ENCODE assay signal across 1 cellular context in genomic region chr3:12294885-12295580, GRCh38.
TF ChIP-seq lines count a peak whose summit lies in the region.

No MANE protein-coding gene starts in this region.

TF ChIP-seq in HepG2, 621 proteins besides CTCF, POLR2A, EP300 and RAD21:
- TF ChIP-seq ZBTB7A (CRISPR knock-in tag; IDR thresholded peaks at IDR 0.05) (no peak), KDM1A (CRISPR knock-in tag; IDR thresholded peaks at IDR 0.05) (no peak), U2AF1 (optimal IDR thresholded peaks at IDR 0.05; ENCODE audit: low read depth, low read length) (no peak), BATF2 (CRISPR knock-in tag; IDR thresholded peaks at IDR 0.05) (no peak), ZNF792 (CRISPR knock-in tag; IDR thresholded peaks at IDR 0.05) (no peak), ZNF3 (CRISPR knock-in tag; IDR thresholded peaks at IDR 0.05) (no peak), GLI4 (CRISPR knock-in tag; IDR thresholded peaks at IDR 0.05; ENCODE audit: borderline replicate concordance) (no peak), MXD1 (CRISPR knock-in tag; IDR thresholded peaks at IDR 0.05) (no peak), CREM (IDR thresholded peaks at IDR 0.05) (no peak), CREM (CRISPR knock-in tag; IDR thresholded peaks at IDR 0.05) (no peak), ZNF740 (CRISPR knock-in tag; IDR thresholded peaks at IDR 0.05) (no peak)
- TF ChIP-seq, protein P1, sequence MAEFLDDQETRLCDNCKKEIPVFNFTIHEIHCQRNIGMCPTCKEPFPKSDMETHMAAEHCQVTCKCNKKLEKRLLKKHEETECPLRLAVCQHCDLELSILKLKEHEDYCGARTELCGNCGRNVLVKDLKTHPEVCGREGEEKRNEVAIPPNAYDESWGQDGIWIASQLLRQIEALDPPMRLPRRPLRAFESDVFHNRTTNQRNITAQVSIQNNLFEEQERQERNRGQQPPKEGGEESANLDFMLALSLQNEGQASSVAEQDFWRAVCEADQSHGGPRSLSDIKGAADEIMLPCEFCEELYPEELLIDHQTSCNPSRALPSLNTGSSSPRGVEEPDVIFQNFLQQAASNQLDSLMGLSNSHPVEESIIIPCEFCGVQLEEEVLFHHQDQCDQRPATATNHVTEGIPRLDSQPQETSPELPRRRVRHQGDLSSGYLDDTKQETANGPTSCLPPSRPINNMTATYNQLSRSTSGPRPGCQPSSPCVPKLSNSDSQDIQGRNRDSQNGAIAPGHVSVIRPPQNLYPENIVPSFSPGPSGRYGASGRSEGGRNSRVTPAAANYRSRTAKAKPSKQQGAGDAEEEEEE (CRISPR knock-in tag; IDR thresholded peaks at IDR 0.05; ENCODE audit: borderline replicate concordance) = no peak
- TF ChIP-seq, protein P2, sequence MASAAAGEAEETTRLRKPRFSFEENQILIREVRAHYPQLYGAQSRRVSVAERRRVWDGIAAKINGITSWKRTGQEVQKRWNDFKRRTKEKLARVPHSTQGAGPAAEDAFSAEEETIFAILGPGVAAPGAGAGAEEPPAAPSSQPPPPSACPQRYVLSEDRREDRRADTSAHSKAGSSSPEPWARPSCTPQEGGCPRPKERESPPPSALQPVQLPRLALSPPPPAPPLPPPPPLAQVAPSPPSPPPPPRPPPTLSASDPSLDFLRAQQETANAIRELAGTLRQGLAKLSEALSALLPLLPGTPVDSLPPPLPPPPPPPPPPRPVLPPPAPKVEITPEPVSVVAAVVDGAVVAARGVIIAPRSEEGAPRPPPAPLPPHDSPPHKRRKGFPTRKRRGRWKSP (CRISPR knock-in tag; IDR thresholded peaks at IDR 0.05) = no peak
- TF ChIP-seq, protein P3, sequence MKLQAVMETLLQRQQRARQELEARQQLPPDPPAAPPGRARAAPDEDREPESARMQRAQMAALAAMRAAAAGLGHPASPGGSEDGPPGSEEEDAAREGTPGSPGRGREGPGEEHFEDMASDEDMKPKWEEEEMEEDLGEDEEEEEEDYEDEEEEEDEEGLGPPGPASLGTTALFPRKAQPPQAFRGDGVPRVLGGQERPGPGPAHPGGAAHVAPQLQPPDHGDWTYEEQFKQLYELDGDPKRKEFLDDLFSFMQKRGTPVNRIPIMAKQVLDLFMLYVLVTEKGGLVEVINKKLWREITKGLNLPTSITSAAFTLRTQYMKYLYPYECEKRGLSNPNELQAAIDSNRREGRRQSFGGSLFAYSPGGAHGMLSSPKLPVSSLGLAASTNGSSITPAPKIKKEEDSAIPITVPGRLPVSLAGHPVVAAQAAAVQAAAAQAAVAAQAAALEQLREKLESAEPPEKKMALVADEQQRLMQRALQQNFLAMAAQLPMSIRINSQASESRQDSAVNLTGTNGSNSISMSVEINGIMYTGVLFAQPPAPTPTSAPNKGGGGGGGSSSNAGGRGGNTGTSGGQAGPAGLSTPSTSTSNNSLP (IDR thresholded peaks at IDR 0.05; ENCODE audit: low read depth, low read length) = no peak
